In the genomic region with DNA sequence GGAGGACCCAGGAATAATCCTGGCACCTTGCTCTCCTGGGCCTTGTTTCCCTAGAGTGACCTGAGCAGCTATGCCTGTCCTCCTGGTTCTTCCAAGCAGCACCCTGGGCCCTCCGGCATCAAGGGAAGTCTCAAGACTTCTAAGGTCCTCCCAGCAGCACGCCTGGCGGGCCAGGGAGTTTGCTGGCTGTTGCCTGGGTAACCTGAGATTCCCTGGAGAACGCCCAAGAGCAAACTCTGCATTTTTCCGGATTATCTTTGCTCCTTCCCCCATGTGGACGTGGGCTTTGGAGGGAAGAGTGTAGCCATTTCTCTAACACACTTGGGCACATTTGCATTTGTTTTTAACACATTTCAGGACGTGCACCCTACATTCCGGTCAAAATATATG, we compare ENCODE assay signal across 10 cellular contexts.
DNase-seq lines count a peak whose midpoint lies in the region; ATAC-seq and TF ChIP-seq lines count a peak whose summit lies in the region.
"Had no signal": no experiment of that assay in that cellular context is flagged by ENCODE, and none has a peak within 500 bp of the region (broad histone marks: within the 10 kb centered on the region; RNA-seq: fewer than 3 reads in every experiment).

No MANE protein-coding gene starts in this region.

- H3K27me3 ChIP-seq in NT2/D1 (ENCODE audit: insufficient read depth, insufficient read length) (no peaks in the 10 kb centered on the region), gastroesophageal sphincter (no peaks in the 10 kb centered on the region), ovary (no peaks in the 10 kb centered on the region)

- WGBS in gastroesophageal sphincter (ENCODE audit: low coverage in 1 of 2), 2 donors, result 32 to 46% methylated on average over 3 to 8 of the region's 8 CpGs
- 2 to 10% (median 4%) methylated on average over 8 of the region's 8 CpGs for WGBS in ovary, 3 donors

- ATAC-seq in gastroesophageal sphincter, result peak; percentile 76
- no peak for ATAC-seq in HG02759 (IDR thresholded peaks at IDR 0.05; ENCODE audit: unreplicated experiment)
- ATAC-seq in HG03378 (IDR thresholded peaks at IDR 0.05; ENCODE audit: unreplicated experiment), result no peak
- no peak for ATAC-seq in HG02623 (IDR thresholded peaks at IDR 0.05; ENCODE audit: unreplicated experiment)

- H3K9ac ChIP-seq in NT2/D1 (ENCODE audit: insufficient read length, low read depth), result peak overlapping the region; percentile 51

- H3K36me3 ChIP-seq in NT2/D1 (ENCODE audit: insufficient read depth, insufficient read length, low read length) (no peaks in the 10 kb centered on the region), gastroesophageal sphincter (no peaks in the 10 kb centered on the region), ovary (no peaks in the 10 kb centered on the region)

- peaks cover 6% of the 10 kb centered on the region for H3K4me1 ChIP-seq in NT2/D1 (ENCODE audit: insufficient read depth, insufficient read length)
- H3K4me1 ChIP-seq in gastroesophageal sphincter, result peaks cover 0 to 19% (median 8%) of the 10 kb centered on the region in 3 donors
- peaks cover 11% of the 10 kb centered on the region for H3K4me1 ChIP-seq in ovary (ENCODE audit: insufficient read depth)

- peak overlapping the region in 3 of 4 donors; percentile 70 to 80 (median 76) for H3K27ac ChIP-seq in gastroesophageal sphincter
- H3K27ac ChIP-seq in ovary, result peak overlapping the region; percentile 14 to 74

- DNase-seq in Caki2 (ENCODE audit: low read depth) (peak; percentile 57), NT2/D1 (ENCODE audit: low read depth, low spot score) (peak; percentile 35), ovary (peak; percentile 83 to 89 (median 87)), dermis blood vessel endothelial cell (no peak)
- DNase-seq: kidney glomerular epithelial cell, SHP77 had no signal

- H3K4me3 ChIP-seq in NT2/D1 (ENCODE audit: insufficient read length, low read depth), result no peak overlapping the region
- H3K4me3 ChIP-seq in gastroesophageal sphincter, result peak overlapping the region in 1 of 2 donors; percentile 4
- H3K4me3 ChIP-seq in ovary, result peak overlapping the region; percentile 7

- H3K9me3 ChIP-seq in NT2/D1 (ENCODE audit: insufficient read depth, low read length) (no peaks in the 10 kb centered on the region), gastroesophageal sphincter (no peaks in the 10 kb centered on the region), ovary (no peaks in the 10 kb centered on the region)

- TF ChIP-seq EP300 in gastroesophageal sphincter (IDR thresholded peaks at IDR 0.05), result no peak
- no peak for TF ChIP-seq EP300 in ovary (IDR thresholded peaks at IDR 0.05)

- in situ Hi-C loops in Caki2 (cut with HindIII; ENCODE audit: low pct_unique_long_range_greater_than_20kb, low sequenced_read_pairs), result no loop called here

- intact Hi-C loops in ovary (cut with DNase I), result loop anchor here in 1 of 4 donors (5.0 kb wide), 1 partner anchor 118 kb away; a partner anchor contains a TSS

- no peak for TF ChIP-seq CTCF in gastroesophageal sphincter (IDR thresholded peaks at IDR 0.05)
- TF ChIP-seq CTCF in ovary (IDR thresholded peaks at IDR 0.05), result no peak

- TF ChIP-seq POLR2A in gastroesophageal sphincter (IDR thresholded peaks at IDR 0.05), result no peak
- TF ChIP-seq POLR2A in ovary (IDR thresholded peaks at IDR 0.05), result peak; percentile 23
